Comparison of ENCODE assay signal across 8 cellular contexts in genomic region chr11:32892355-32893090, GRCh38. TPM values are rescaled to one million over a fixed set of nuclear protein-coding genes. Genes with fewer than 3 reads are reported as not detected.
DNase-seq lines count a peak whose midpoint lies in the region; ATAC-seq and TF ChIP-seq lines count a peak whose summit lies in the region.

Gene QSER1, plus strand, starts transcription at chr11:32892811. Its CDS starts 315 bp downstream, at chr11:32893126.

- H3K36me3 ChIP-seq in DOHH2 (ENCODE audit: control insufficient read depth, low read length) (peaks cover 33% of the 10 kb centered on the region), SK-N-MC (ENCODE audit: insufficient read depth, low read length) (no peaks in the 10 kb centered on the region)

- H3K4me2 ChIP-seq in DOHH2 (ENCODE audit: low read length): peak within 1 kb of the TSS; percentile 81

- H3K9me3 ChIP-seq in DOHH2 (ENCODE audit: control insufficient read depth, insufficient read depth, low read length): no peaks in the 10 kb centered on the region
- no peaks in the 10 kb centered on the region for H3K9me3 ChIP-seq in SK-N-MC (ENCODE audit: low read depth, low read length)

- no peaks in the 10 kb centered on the region for H3K27me3 ChIP-seq in DOHH2 (ENCODE audit: control insufficient read depth, low read length)

- H3K4me1 Mint-ChIP-seq in activated naive CD4-positive, alpha-beta T cell treated with anti-CD3 and anti-CD28 coated beads for 36 hours (ENCODE audit: low read depth): peaks cover 37% of the 10 kb centered on the region

- H3F3A ChIP-seq in DOHH2 (ENCODE audit: control insufficient read depth, insufficient read depth): 0 out of 2 replicates have a peak, but pooled peaks cover 2% of the 10 kb centered on the region

- intact Hi-C loops in activated naive CD4-positive, alpha-beta T cell treated with anti-CD3 and anti-CD28 coated beads for 36 hours (cut with micrococcal nuclease): loop anchor here (1.0 to 10.0 kb wide), 12 partner anchors 63 to 1078 kb away; partner anchors contain the start of genes CSTF3, EIF3M, FBXO3 and HIPK3

- peak; percentile 35 for DNase-seq in Jurkat, Clone E6-1 (ENCODE audit: low read depth, low spot score)
- DNase-seq in SK-N-MC (ENCODE audit: low read depth, low spot score) (no peak), globus pallidus (ENCODE audit: low spot score) (peak; percentile 73), occipital lobe (lab: John Stamatoyannopoulos, UW) (peak; percentile 79), superior temporal gyrus (ENCODE audit: extremely low spot score) (peak; percentile 78)
- peak; percentile 75 for DNase-seq in activated naive CD4-positive, alpha-beta T cell treated with anti-CD3 and anti-CD28 coated beads for 36 hours

- peak within 1 kb of the TSS; percentile 96 for H3K27ac Mint-ChIP-seq in activated naive CD4-positive, alpha-beta T cell treated with anti-CD3 and anti-CD28 coated beads for 36 hours

- TF ChIP-seq CTCF in DOHH2 (IDR thresholded peaks at IDR 0.05; ENCODE audit: low read depth, low read length, poor library complexity, severe bottlenecking): no peak

- no peaks in the 10 kb centered on the region for H3K27me3 Mint-ChIP-seq in activated naive CD4-positive, alpha-beta T cell treated with anti-CD3 and anti-CD28 coated beads for 36 hours (ENCODE audit: low read depth)

- H3K36me3 Mint-ChIP-seq in activated naive CD4-positive, alpha-beta T cell treated with anti-CD3 and anti-CD28 coated beads for 36 hours (ENCODE audit: low read depth): peaks cover 3% of the 10 kb centered on the region

- CTCF ChIA-PET in activated naive CD4-positive, alpha-beta T cell treated with anti-CD3 and anti-CD28 coated beads for 36 hours (lab: Charles Lee): interaction anchor here (0.6 to 1.1 kb wide), 7 partner anchors 15 to 678 kb away, joined by 3 to 4 read pairs (median 3); no protein-coding TSS in a partner anchor

- H3K9me3 Mint-ChIP-seq in activated naive CD4-positive, alpha-beta T cell treated with anti-CD3 and anti-CD28 coated beads for 36 hours: peaks cover 3% of the 10 kb centered on the region

- peaks cover 46% of the 10 kb centered on the region for H3K79me2 ChIP-seq in DOHH2 (ENCODE audit: control insufficient read depth, low read length)

- peaks cover 11% of the 10 kb centered on the region; the same call in 1 of the 2 replicates for H4K20me1 ChIP-seq in DOHH2 (ENCODE audit: control insufficient read depth, insufficient read depth, low read depth, low read length)

- H3K4me1 ChIP-seq in DOHH2 (ENCODE audit: control insufficient read depth, low read length): peaks cover 30% of the 10 kb centered on the region

- peak within 1 kb of the TSS; percentile 97 for H3K4me3 Mint-ChIP-seq in activated naive CD4-positive, alpha-beta T cell treated with anti-CD3 and anti-CD28 coated beads for 36 hours

- peak within 1 kb of the TSS; percentile 87 for H3K9ac ChIP-seq in SK-N-MC (ENCODE audit: insufficient read length)

- H3K9me2 ChIP-seq in DOHH2 (replicated peaks; ENCODE audit: control insufficient read depth, low read length): no peaks in the 10 kb centered on the region

- peak within 1 kb of the TSS; percentile 91 for H3K4me3 ChIP-seq in DOHH2 (ENCODE audit: low read length)
- peak within 1 kb of the TSS; percentile 67 for H3K4me3 ChIP-seq in Jurkat, Clone E6-1 (ENCODE audit: low read length)
- peak within 1 kb of the TSS; percentile 96 for H3K4me3 ChIP-seq in SK-N-MC

- ATAC-seq in GM21529 (IDR thresholded peaks at IDR 0.05; ENCODE audit: unreplicated experiment): peak; percentile 60

- peak within 1 kb of the TSS; percentile 82 for H3K27ac ChIP-seq in DOHH2 (ENCODE audit: low read depth, low read length)
- H3K27ac ChIP-seq in SK-N-MC: peak within 1 kb of the TSS; percentile 25; the same call in 1 of the 2 replicates

RNA-seq across cellular contexts. Expression of gene QSER1, which starts in this region (rescaled TPM):
- 9.9 TPM for polyA plus RNA-seq in Jurkat, Clone E6-1 (2012; ENCODE audit: insufficient read depth, insufficient read length)
- total RNA-seq in activated naive CD4-positive, alpha-beta T cell treated with anti-CD3 and anti-CD28 coated beads for 36 hours: 10 to 100 TPM; 10.1 to 12.3 TPM
- 66.8 TPM for total RNA-seq in occipital lobe
